1 cellular context compared by ENCODE assay signal in genomic region chr13:71252191-71252704, GRCh38.
TF ChIP-seq lines count a peak whose summit lies in the region.

No MANE protein-coding gene starts in this region.

TF ChIP-seq in GM12878, 131 proteins besides CTCF, POLR2A, EP300 and RAD21 (continued from another document):
- TF ChIP-seq CUX1 (IDR thresholded peaks at IDR 0.05; ENCODE audit: insufficient replicate concordance, low read depth, low read length) (no peak), SREBF1 (IDR thresholded peaks at IDR 0.05; ENCODE audit: low read length) (no peak), JUNB (IDR thresholded peaks at IDR 0.05) (no peak), HDAC2 (IDR thresholded peaks at IDR 0.05) (no peak), ZNF274 (IDR thresholded peaks at IDR 0.05; ENCODE audit: insufficient read depth, insufficient read length) (no peak), CHD4 (IDR thresholded peaks at IDR 0.05) (no peak), WRNIP1 (IDR thresholded peaks at IDR 0.05; ENCODE audit: borderline replicate concordance, low read depth, low read length) (no peak), BMI1 (IDR thresholded peaks at IDR 0.05; ENCODE audit: borderline replicate concordance) (no peak), ATF7 (IDR thresholded peaks at IDR 0.05; ENCODE audit: low read depth) (no peak), MYC (IDR thresholded peaks at IDR 0.05; ENCODE audit: insufficient read depth, insufficient read length, insufficient replicate concordance, low read length, severe bottlenecking) (no peak), E2F8 (IDR thresholded peaks at IDR 0.05; ENCODE audit: low read depth, partially characterized antibody) (no peak), ELK1 (IDR thresholded peaks at IDR 0.05; ENCODE audit: low read depth, low read length) (no peak), SP1 (IDR thresholded peaks at IDR 0.05; ENCODE audit: low read depth, low read length) (no peak)
TF ChIP-seq in GM12878: peak in this region for 0.
